Comparison of ENCODE assay signal across 1 cellular context in the genomic region with DNA sequence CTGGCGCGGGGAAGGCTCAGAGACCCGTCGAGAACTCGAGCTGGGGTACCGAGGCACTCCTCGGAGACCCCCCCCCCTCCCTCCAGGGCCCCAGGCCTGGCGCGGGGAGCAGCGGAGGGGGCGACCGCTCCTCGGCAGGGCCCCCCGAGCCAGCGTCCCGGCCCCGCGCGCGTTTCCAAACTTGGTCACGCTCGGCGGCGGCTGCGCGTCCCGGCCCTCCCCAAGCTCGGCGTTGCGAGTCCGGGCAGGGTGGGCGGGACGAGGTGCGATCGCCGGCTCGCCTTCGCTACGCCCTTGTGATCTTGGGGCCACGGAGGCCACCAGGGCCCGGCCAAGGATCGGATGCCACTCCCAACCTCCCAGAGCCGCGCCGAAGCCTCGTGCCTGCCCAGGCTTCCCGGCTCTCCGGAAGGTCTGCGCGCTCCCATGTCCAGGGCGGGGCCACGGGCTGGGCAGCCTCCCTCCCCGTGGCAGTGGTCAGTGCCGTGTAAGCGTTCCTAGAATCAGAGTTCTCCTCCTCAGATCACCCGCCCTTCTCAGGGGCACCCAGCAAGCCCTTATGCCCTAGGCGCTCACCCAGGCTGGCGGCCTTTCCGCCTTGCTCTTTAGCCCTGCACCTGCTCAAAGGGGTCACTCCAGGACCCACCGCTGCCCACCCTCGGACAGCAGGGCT.
A peak's percentile ranks its signal among the peaks of the same experiment; 100 is the strongest.
TF ChIP-seq lines count a peak whose summit lies in the region.

No MANE protein-coding gene starts in this region.

TF ChIP-seq in HepG2, 621 proteins besides CTCF, POLR2A, EP300 and RAD21 (continued from another document and continues in another):
- TF ChIP-seq, protein P1, sequence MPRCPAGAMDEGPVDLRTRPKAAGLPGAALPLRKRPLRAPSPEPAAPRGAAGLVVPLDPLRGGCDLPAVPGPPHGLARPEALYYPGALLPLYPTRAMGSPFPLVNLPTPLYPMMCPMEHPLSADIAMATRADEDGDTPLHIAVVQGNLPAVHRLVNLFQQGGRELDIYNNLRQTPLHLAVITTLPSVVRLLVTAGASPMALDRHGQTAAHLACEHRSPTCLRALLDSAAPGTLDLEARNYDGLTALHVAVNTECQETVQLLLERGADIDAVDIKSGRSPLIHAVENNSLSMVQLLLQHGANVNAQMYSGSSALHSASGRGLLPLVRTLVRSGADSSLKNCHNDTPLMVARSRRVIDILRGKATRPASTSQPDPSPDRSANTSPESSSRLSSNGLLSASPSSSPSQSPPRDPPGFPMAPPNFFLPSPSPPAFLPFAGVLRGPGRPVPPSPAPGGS (CRISPR knock-in tag; IDR thresholded peaks at IDR 0.05): peak; percentile 90
- TF ChIP-seq MAFK (conservative IDR thresholded peaks at IDR 0.05 in 1 of 2, IDR thresholded peaks at IDR 0.05 in 1 of 2; ENCODE audit: low read length in 2 of 2) (no peak), KDM3A (CRISPR knock-in tag; IDR thresholded peaks at IDR 0.05; ENCODE audit: low read depth) (peak; percentile 50; the same call in 1 of the 2 replicates), RBM39 (IDR thresholded peaks at IDR 0.05; ENCODE audit: low read depth, low read length, poor library complexity, severe bottlenecking) (peak; percentile 16), ZNF510 (CRISPR knock-in tag; IDR thresholded peaks at IDR 0.05; ENCODE audit: low read depth) (peak; percentile 96; the same call in 1 of the 2 replicates), ZNF256 (CRISPR knock-in tag; conservative IDR thresholded peaks at IDR 0.05) (peak; percentile 93; the same call in 1 of the 2 replicates), ZBTB20 (CRISPR knock-in tag; IDR thresholded peaks at IDR 0.05; ENCODE audit: borderline replicate concordance, low read depth) (no peak; the same call in 1 of the 2 replicates), KAT7 (CRISPR knock-in tag; IDR thresholded peaks at IDR 0.05; ENCODE audit: borderline replicate concordance) (peak; percentile 1; the same call in 1 of the 2 replicates), BRCA1 (CRISPR knock-in tag; IDR thresholded peaks at IDR 0.05) (peak; percentile 97), ZNF646 (CRISPR knock-in tag; IDR thresholded peaks at IDR 0.05) (peak; percentile 60; the same call in 1 of the 2 replicates), ZNF761 (CRISPR knock-in tag; conservative IDR thresholded peaks at IDR 0.05) (peak; percentile 78; the same call in 1 of the 2 replicates), ZNF782 (CRISPR knock-in tag; IDR thresholded peaks at IDR 0.05; ENCODE audit: borderline replicate concordance) (peak; percentile 62; the same call in 1 of the 2 replicates), GATA4 (IDR thresholded peaks at IDR 0.05; ENCODE audit: borderline replicate concordance, low read depth) (no peak; the same call in 1 of the 2 replicates), ZBED4 (CRISPR knock-in tag; IDR thresholded peaks at IDR 0.05; ENCODE audit: borderline replicate concordance) (no peak; the same call in 1 of the 2 replicates), E2F5 (CRISPR knock-in tag; conservative IDR thresholded peaks at IDR 0.05) (0 out of 2 replicates have a peak, but pooled peaks have one; percentile 32), BCL6 (CRISPR knock-in tag; IDR thresholded peaks at IDR 0.05) (peak; percentile 79; the same call in 1 of the 2 replicates), MATR3 (CRISPR knock-in tag; IDR thresholded peaks at IDR 0.05) (no peak), TRIM24 (CRISPR knock-in tag; IDR thresholded peaks at IDR 0.05) (no peak), ZNF841 (CRISPR knock-in tag; IDR thresholded peaks at IDR 0.05; ENCODE audit: borderline replicate concordance) (no peak), ZNF17 (CRISPR knock-in tag; IDR thresholded peaks at IDR 0.05) (no peak; the same call in 1 of the 2 replicates), AHR (CRISPR knock-in tag; IDR thresholded peaks at IDR 0.05) (0 out of 2 replicates have a peak, but pooled peaks have one; percentile 58), ZNF333 (CRISPR knock-in tag; IDR thresholded peaks at IDR 0.05; ENCODE audit: borderline replicate concordance) (no peak), ZNF543 (CRISPR knock-in tag; IDR thresholded peaks at IDR 0.05) (no peak; the same call in 1 of the 2 replicates), ZNF382 (CRISPR knock-in tag; IDR thresholded peaks at IDR 0.05; ENCODE audit: borderline replicate concordance) (no peak), THAP11 (CRISPR knock-in tag; IDR thresholded peaks at IDR 0.05) (peak; percentile 52; the same call in 1 of the 2 replicates), SALL1 (CRISPR knock-in tag; IDR thresholded peaks at IDR 0.05) (peak; percentile 92), DMTF1 (CRISPR knock-in tag; IDR thresholded peaks at IDR 0.05) (peak; percentile 79; the same call in 1 of the 2 replicates), ZNF792 (CRISPR knock-in tag; IDR thresholded peaks at IDR 0.05) (0 out of 2 replicates have a peak, but pooled peaks have one; percentile 35), ARNTL (CRISPR knock-in tag; IDR thresholded peaks at IDR 0.05) (peak; percentile 93), ZNF224 (CRISPR knock-in tag; IDR thresholded peaks at IDR 0.05) (0 out of 2 replicates have a peak, but pooled peaks have one; percentile 19), BHLHE40 (IDR thresholded peaks at IDR 0.05; ENCODE audit: low read length) (peak; percentile 24; the same call in 1 of the 2 replicates), CCDC6 (CRISPR knock-in tag; IDR thresholded peaks at IDR 0.05) (peak; percentile 21; the same call in 1 of the 2 replicates), EED (CRISPR knock-in tag; IDR thresholded peaks at IDR 0.05) (peak; percentile 56; the same call in 1 of the 2 replicates), ZNF468 (CRISPR knock-in tag; IDR thresholded peaks at IDR 0.05) (peak; percentile 98), ETV6 (CRISPR knock-in tag; conservative IDR thresholded peaks at IDR 0.05) (0 out of 2 replicates have a peak, but pooled peaks have one; percentile 57), MAZ (IDR thresholded peaks at IDR 0.05; ENCODE audit: borderline replicate concordance, low read depth, low read length) (no peak), MAZ (CRISPR knock-in tag; IDR thresholded peaks at IDR 0.05; ENCODE audit: low read depth) (peak; percentile 26; the same call in 1 of the 2 replicates), HNRNPK (IDR thresholded peaks at IDR 0.05; ENCODE audit: low read depth, low read length, poor library complexity, severe bottlenecking) (no peak), KDM4B (CRISPR knock-in tag; IDR thresholded peaks at IDR 0.05) (peak; percentile 62; the same call in 1 of the 2 replicates), TERF1 (CRISPR knock-in tag; IDR thresholded peaks at IDR 0.05) (peak; percentile 96), XRCC5 (optimal IDR thresholded peaks at IDR 0.05; ENCODE audit: low read length) (peak; percentile 17)
- TF ChIP-seq, protein P2, sequence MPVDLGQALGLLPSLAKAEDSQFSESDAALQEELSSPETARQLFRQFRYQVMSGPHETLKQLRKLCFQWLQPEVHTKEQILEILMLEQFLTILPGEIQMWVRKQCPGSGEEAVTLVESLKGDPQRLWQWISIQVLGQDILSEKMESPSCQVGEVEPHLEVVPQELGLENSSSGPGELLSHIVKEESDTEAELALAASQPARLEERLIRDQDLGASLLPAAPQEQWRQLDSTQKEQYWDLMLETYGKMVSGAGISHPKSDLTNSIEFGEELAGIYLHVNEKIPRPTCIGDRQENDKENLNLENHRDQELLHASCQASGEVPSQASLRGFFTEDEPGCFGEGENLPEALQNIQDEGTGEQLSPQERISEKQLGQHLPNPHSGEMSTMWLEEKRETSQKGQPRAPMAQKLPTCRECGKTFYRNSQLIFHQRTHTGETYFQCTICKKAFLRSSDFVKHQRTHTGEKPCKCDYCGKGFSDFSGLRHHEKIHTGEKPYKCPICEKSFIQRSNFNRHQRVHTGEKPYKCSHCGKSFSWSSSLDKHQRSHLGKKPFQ (CRISPR knock-in tag; IDR thresholded peaks at IDR 0.05; ENCODE audit: insufficient replicate concordance): peak; percentile 52
